Comparison of ENCODE assay signal across 8 cellular contexts in the genomic region with DNA sequence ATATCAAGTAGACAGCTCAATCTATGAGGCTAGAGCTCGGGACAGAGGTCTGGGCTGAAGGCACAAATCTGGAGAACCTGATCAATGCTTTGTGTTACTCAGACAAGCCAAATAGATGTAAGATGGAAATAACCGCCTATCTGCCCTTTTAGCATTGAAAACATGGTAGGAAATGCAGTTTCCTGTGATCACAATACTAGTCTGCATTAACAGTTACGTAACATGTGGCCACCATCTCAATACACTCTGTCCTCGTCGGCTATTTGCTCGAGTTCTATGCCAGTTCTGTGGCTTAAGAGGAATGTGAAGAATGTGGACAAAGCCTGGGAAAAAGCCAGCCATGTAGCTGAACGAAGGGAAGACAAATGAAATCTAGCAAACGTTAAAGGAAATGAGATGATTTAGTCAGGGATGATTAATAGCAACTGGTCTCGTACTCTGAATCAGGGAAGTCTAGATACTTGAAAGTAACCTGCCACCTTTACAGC.
DNase-seq lines count a peak whose midpoint lies in the region; ATAC-seq and TF ChIP-seq lines count a peak whose summit lies in the region.

No MANE protein-coding gene starts in this region.

- H3K27ac ChIP-seq in SJSA1, result peak overlapping the region; percentile 97
- H3K27ac ChIP-seq in gastroesophageal sphincter, result peak overlapping the region; percentile 74 to 80 (median 77)

- H3K4me3 ChIP-seq in SJSA1 (no peak overlapping the region), gastroesophageal sphincter (no peak overlapping the region)

- ATAC-seq in gastroesophageal sphincter (peak; percentile 99), HG03442 (IDR thresholded peaks at IDR 0.05; ENCODE audit: unreplicated experiment) (no peak), GM19463 (IDR thresholded peaks at IDR 0.05; ENCODE audit: unreplicated experiment) (no peak), GM18520 (IDR thresholded peaks at IDR 0.05; ENCODE audit: unreplicated experiment) (no peak)

- peak; percentile 99 for DNase-seq in ELR (ENCODE audit: low read depth)
- peak; percentile 94 to 97 for DNase-seq in SJSA1 (ENCODE audit: low read depth in 1 of 2, low spot score in 2 of 2)
- peak; percentile 100 for DNase-seq in renal cortical epithelial cell (ENCODE audit: low read depth)
- DNase-seq in NCI-H1105 treated with DMSO at 0.1 percent for 48 hours (lab: John Stamatoyannopoulos, UW), result no peak

- TF ChIP-seq POLR2A in gastroesophageal sphincter (IDR thresholded peaks at IDR 0.05), result no peak

- peaks cover 45% of the 10 kb centered on the region for H3K4me1 ChIP-seq in SJSA1 (replicated peaks)
- H3K4me1 ChIP-seq in gastroesophageal sphincter, result peaks cover 12 to 27% (median 12%) of the 10 kb centered on the region in 3 donors

- H3K9me3 ChIP-seq in SJSA1 (replicated peaks) (no peaks in the 10 kb centered on the region), gastroesophageal sphincter (no peaks in the 10 kb centered on the region)

- peak; percentile 77 for TF ChIP-seq EP300 in gastroesophageal sphincter (IDR thresholded peaks at IDR 0.05)

- H3K36me3 ChIP-seq in SJSA1, result no peaks in the 10 kb centered on the region
- no peaks in the 10 kb centered on the region for H3K36me3 ChIP-seq in gastroesophageal sphincter

- 13 to 16% methylated on average over 5 to 9 of the region's 9 CpGs for whole genome bisulfite sequencing in gastroesophageal sphincter (ENCODE audit: low coverage in 1 of 2), 2 donors

- no peak for TF ChIP-seq CTCF in gastroesophageal sphincter (IDR thresholded peaks at IDR 0.05)

- no peaks in the 10 kb centered on the region for H3K27me3 ChIP-seq in SJSA1 (replicated peaks)
- no peaks in the 10 kb centered on the region for H3K27me3 ChIP-seq in gastroesophageal sphincter
